ENCODE assay signal across 9 cellular contexts in genomic region chr3:8500208-8500961, GRCh38. TPM values are rescaled to one million over a fixed set of nuclear protein-coding genes. Genes with fewer than 3 reads are reported as not detected.
A peak's percentile ranks its signal among the peaks of the same experiment; 100 is the strongest.
DNase-seq lines count a peak whose midpoint lies in the region; ATAC-seq and TF ChIP-seq lines count a peak whose summit lies in the region.
"Had no signal": no experiment of that assay in that cellular context is flagged by ENCODE, and none has a peak within 500 bp of the region (broad histone marks: within the 10 kb centered on the region; RNA-seq: fewer than 3 reads in every experiment).

No MANE protein-coding gene starts in this region.

- no peaks in the 10 kb centered on the region; the same call in 1 of the 2 replicates for H3K27me3 Mint-ChIP-seq in WTC11 (ENCODE audit: low read depth)

- H4K20me1 ChIP-seq in GM23248 (ENCODE audit: insufficient read depth): no peaks in the 10 kb centered on the region

- H3K4me3 ChIP-seq in GM23248 (peak overlapping the region; percentile 84), iPS DF 6.9 (ENCODE audit: low read length) (no peak overlapping the region), rectal smooth muscle tissue (ENCODE audit: low read length) (no peak overlapping the region), mucosa of descending colon (no peak overlapping the region)

- ATAC-seq in WTC11: no peak
- no peak for ATAC-seq in mucosa of descending colon
- ATAC-seq in GM18511 (IDR thresholded peaks at IDR 0.05; ENCODE audit: unreplicated experiment): no peak

- H3K9me3 Mint-ChIP-seq in WTC11: peaks cover 6% of the 10 kb centered on the region

- peak overlapping the region; percentile 86 for H3K9ac ChIP-seq in GM23248
- H3K9ac ChIP-seq in rectal smooth muscle tissue (ENCODE audit: low read length): no peak overlapping the region

- no peaks in the 10 kb centered on the region for H3K9me2 ChIP-seq in GM23248 (ENCODE audit: insufficient read depth)

- peak overlapping the region; percentile 99 for H3K4me2 ChIP-seq in GM23248 (ENCODE audit: unreplicated experiment)

- intact Hi-C loops in mucosa of descending colon (cut with DNase I, micrococcal nuclease): loop anchor here in 1 of 2 donors (10.0 kb wide), 1 partner anchor 56 kb away; no protein-coding TSS in a partner anchor

- H3K79me2 ChIP-seq in GM23248 (ENCODE audit: insufficient read depth): peaks cover 35% of the 10 kb centered on the region

- peak overlapping the region; percentile 89 for H3K27ac Mint-ChIP-seq in WTC11

- 22 to 26% methylated on average over 9 of the region's 9 CpGs for WGBS in GM23248 (ENCODE audit: low coverage in 1 of 2, low lambda C conversion rate in 2 of 2, missing lambda C conversion rate in 2 of 2), 2 experiments
- WGBS in iPS DF 6.9 (ENCODE audit: insufficient coverage, insufficient read length): no CpG with 5 or more reads among the region's 9 CpGs

- CTCF ChIA-PET in WTC11 (lab: Charles Lee): interaction anchor here (0.6 to 1.8 kb wide), 9 partner anchors 42 to 284 kb away, joined by 3 to 9 read pairs (median 5); no protein-coding TSS in a partner anchor

- peak overlapping the region; percentile 61 for H2AFZ ChIP-seq in GM23248

- H3K27ac ChIP-seq in GM23248: peak overlapping the region; percentile 79
- peak overlapping the region; percentile 23 for H3K27ac ChIP-seq in iPS DF 6.9 (ENCODE audit: low read length)
- peak overlapping the region; percentile 29 for H3K27ac ChIP-seq in rectal smooth muscle tissue (ENCODE audit: low read depth, low read length)

- H3F3A ChIP-seq in GM23248 (ENCODE audit: insufficient read depth): peaks cover 53% of the 10 kb centered on the region

- POLR2A ChIA-PET in WTC11 (lab: Charles Lee): no interaction called here

- DNase-seq in GM23248 (peak; percentile 61), WTC11 (ENCODE audit: low spot score) (no peak), iPS DF 6.9 (ENCODE audit: low read depth, low spot score) (no peak), HUDEP-2 (lab: John Stamatoyannopoulos, UW; ENCODE audit: unreplicated experiment in 76 of 76) (no peak), mucosa of descending colon (no peak), DMS79 (lab: John Stamatoyannopoulos, UW) (no peak)
- DNase-seq: NCI-H2171 treated with DMSO at 0.1 percent for 48 hours had no signal

- H3K36me3 ChIP-seq in GM23248 (ENCODE audit: low read depth): no peaks in the 10 kb centered on the region
- no peaks in the 10 kb centered on the region for H3K36me3 ChIP-seq in iPS DF 6.9 (ENCODE audit: control insufficient read depth, insufficient read depth, low read length)
- no peaks in the 10 kb centered on the region for H3K36me3 ChIP-seq in rectal smooth muscle tissue (ENCODE audit: control insufficient read depth, insufficient read depth, low read length)
- no peaks in the 10 kb centered on the region for H3K36me3 ChIP-seq in mucosa of descending colon (ENCODE audit: low read depth)

- H3K9me3 ChIP-seq in GM23248 (ENCODE audit: low read depth) (no peaks in the 10 kb centered on the region), iPS DF 6.9 (ENCODE audit: control insufficient read depth, insufficient read depth, low read length) (no peaks in the 10 kb centered on the region), mucosa of descending colon (no peaks in the 10 kb centered on the region)

- H3K4me1 ChIP-seq in GM23248 (ENCODE audit: insufficient read depth): peaks cover 35% of the 10 kb centered on the region
- peaks cover 7% of the 10 kb centered on the region; the same call in 1 of the 2 replicates for H3K4me1 ChIP-seq in iPS DF 6.9 (ENCODE audit: control insufficient read depth, insufficient read depth, low read length)
- H3K4me1 ChIP-seq in rectal smooth muscle tissue (ENCODE audit: control insufficient read depth, insufficient read depth, low read length): no peaks in the 10 kb centered on the region
- peaks cover 21% of the 10 kb centered on the region for H3K4me1 ChIP-seq in mucosa of descending colon (ENCODE audit: low read depth)

- TF ChIP-seq CTCF in WTC11 (IDR thresholded peaks at IDR 0.05) (no peak), mucosa of descending colon (IDR thresholded peaks at IDR 0.05) (no peak)

- in situ Hi-C loops in GM23248 (cut with MboI): no loop called here

- peaks cover 69% of the 10 kb centered on the region for H3K4me1 Mint-ChIP-seq in WTC11

- peaks cover 5% of the 10 kb centered on the region for H3K36me3 Mint-ChIP-seq in WTC11

- H3K27me3 ChIP-seq in GM23248 (replicated peaks; ENCODE audit: insufficient read depth) (no peaks in the 10 kb centered on the region), iPS DF 6.9 (ENCODE audit: control insufficient read depth, insufficient read depth, low read length) (no peaks in the 10 kb centered on the region; the same call in 1 of the 2 replicates), rectal smooth muscle tissue (ENCODE audit: control insufficient read depth, insufficient read depth, low read length) (no peaks in the 10 kb centered on the region)

- H3K4me3 Mint-ChIP-seq in WTC11: 0 out of 2 replicates have a peak overlapping the region, but pooled peaks have one; percentile 27

TF ChIP-seq in WTC11, 78 proteins besides CTCF, POLR2A, EP300 and RAD21:
- TF ChIP-seq, protein P1, sequence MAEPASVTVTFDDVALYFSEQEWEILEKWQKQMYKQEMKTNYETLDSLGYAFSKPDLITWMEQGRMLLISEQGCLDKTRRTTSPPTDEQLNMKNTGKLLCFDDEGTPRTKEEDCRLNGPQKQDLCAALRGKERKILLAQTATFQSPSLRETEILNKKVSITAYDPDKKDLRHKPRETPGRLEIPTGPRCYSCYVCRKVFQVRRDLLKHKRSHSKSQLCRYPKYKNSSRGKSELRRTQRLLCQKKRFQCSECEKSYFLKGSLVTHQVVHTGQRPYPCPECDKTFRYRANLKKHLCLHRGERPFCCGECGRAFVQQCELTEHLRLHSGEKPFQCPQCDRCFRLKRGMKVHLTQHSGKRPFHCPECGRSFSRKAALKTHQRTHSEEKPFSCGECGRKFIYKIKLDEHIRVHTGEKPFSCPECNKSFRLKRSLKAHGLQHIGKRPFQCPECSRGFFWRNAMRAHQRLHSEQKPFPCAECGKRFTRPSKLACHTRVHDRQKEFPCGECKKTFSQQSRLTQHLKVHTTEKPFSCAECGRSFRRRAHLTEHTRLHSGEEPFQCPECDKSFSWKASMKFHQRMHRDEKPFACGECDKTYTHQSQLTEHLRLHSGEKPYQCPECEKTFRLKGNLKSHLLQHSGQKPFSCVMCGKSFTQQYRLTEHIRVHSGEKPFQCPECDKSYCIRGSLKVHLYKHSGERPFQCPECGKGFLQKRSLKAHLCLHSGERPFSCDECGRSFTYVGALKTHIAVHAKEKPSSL (CRISPR knock-in tag; conservative IDR thresholded peaks at IDR 0.05): no peak
- TF ChIP-seq FOXK1 (CRISPR knock-in tag; IDR thresholded peaks at IDR 0.05) (no peak), NFATC4 (CRISPR knock-in tag; IDR thresholded peaks at IDR 0.05) (no peak), FOXP1 (CRISPR knock-in tag; IDR thresholded peaks at IDR 0.05; ENCODE audit: borderline replicate concordance) (no peak), AR (CRISPR knock-in tag; IDR thresholded peaks at IDR 0.05) (no peak)
- TF ChIP-seq, protein P2, sequence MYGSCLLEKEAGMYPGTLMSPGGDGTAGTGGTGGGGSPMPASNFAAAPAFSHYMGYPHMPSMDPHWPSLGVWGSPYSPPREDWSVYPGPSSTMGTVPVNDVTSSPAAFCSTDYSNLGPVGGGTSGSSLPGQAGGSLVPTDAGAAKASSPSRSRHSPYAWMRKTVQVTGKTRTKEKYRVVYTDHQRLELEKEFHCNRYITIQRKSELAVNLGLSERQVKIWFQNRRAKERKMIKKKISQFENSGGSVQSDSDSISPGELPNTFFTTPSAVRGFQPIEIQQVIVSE (CRISPR knock-in tag; IDR thresholded peaks at IDR 0.05; ENCODE audit: borderline replicate concordance): no peak
- TF ChIP-seq, protein P3, sequence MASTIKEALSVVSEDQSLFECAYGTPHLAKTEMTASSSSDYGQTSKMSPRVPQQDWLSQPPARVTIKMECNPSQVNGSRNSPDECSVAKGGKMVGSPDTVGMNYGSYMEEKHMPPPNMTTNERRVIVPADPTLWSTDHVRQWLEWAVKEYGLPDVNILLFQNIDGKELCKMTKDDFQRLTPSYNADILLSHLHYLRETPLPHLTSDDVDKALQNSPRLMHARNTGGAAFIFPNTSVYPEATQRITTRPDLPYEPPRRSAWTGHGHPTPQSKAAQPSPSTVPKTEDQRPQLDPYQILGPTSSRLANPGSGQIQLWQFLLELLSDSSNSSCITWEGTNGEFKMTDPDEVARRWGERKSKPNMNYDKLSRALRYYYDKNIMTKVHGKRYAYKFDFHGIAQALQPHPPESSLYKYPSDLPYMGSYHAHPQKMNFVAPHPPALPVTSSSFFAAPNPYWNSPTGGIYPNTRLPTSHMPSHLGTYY (CRISPR knock-in tag; IDR thresholded peaks at IDR 0.05): 0 out of 2 replicates have a peak, but pooled peaks have one; percentile 33

RNA-seq across cellular contexts. Expression of gene LMCD1, which starts 1.2 kb away (rescaled TPM):
- 149 and 259 TPM in 2 replicates for total RNA-seq in GM23248 (2014; rRNA removed; shearing (Covaris generic))
- polyA plus RNA-seq in GM23248 (2016; fragmentation: Nextera tagmentation; extraction: Ambion mirVana): 187 and 189 TPM in 2 replicates
- total RNA-seq in WTC11 (2021) (10.6 to 12.5 TPM (median 10.9 TPM) in 3 replicates), mucosa of descending colon (1 to 10 TPM; 5.1 to 9.7 (median 7.2) TPM)

Comparison
In these comparisons a context has a peak if more than half of its experiments do, and no peak if none do; other contexts are left out.
1. H3K27ac ChIP-seq: peak in every context shown above with its lines; median percentile 79 in GM23248; 29 in rectal smooth muscle tissue; 23 in iPS DF 6.9.
2. RNA of gene LMCD1, which starts 1.2 kb away (total RNA-seq): 149 to 259 TPM in GM23248; 10.6 to 12.5 TPM in WTC11 and 5.1 to 9.7 TPM in mucosa of descending colon; every median in the first group is over 10 times any median in the second.